19 cellular contexts compared by ENCODE assay signal in the genomic region with DNA sequence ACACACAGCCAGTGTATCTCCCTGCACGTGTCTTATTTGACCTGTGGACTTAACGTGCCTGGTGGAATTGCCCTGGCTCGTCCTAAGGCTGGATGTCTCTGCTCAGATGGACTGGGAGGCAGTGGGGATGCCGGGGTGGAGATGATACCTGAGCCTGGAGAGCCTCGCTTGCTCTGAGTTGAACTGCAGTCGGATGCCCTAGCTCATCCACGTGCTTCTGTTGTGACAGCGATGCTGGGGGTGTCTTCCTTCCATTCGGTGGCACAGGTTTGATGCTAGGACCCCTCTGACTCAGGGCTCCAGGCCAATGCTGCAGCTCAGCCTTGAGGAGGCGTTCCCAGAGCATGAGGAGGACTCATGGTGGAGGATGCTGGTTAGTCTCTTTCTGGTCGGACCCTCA.
A peak's percentile ranks its signal among the peaks of the same experiment; 100 is the strongest.
DNase-seq lines count a peak whose midpoint lies in the region; ATAC-seq and TF ChIP-seq lines count a peak whose summit lies in the region.
"Had no signal": no experiment of that assay in that cellular context is flagged by ENCODE, and none has a peak within 500 bp of the region (broad histone marks: within the 10 kb centered on the region; RNA-seq: fewer than 3 reads in every experiment).

No MANE protein-coding gene starts in this region.

- H3K9ac ChIP-seq in BLaER1 treated with 17β-estradiol and CSF1 and Interleukin-3, amounts not matched to agents 10 nM and 100 nM, result no peak overlapping the region

- H3K27me3 Mint-ChIP-seq in activated naive CD4-positive, alpha-beta T cell treated with anti-CD3 and anti-CD28 coated beads, Interleukin-2, amount 10 ng/mL, durations not matched to agents 7 days and 5 days, result peaks cover 52% of the 10 kb centered on the region
- H3K27me3 Mint-ChIP-seq: CD4-positive, alpha-beta T cell had no signal

- no peaks in the 10 kb centered on the region for H3K9me3 Mint-ChIP-seq in activated naive CD4-positive, alpha-beta T cell treated with anti-CD3 and anti-CD28 coated beads, Interleukin-2, amount 10 ng/mL, durations not matched to agents 7 days and 5 days
- H3K9me3 Mint-ChIP-seq: CD4-positive, alpha-beta T cell; CD8-positive, alpha-beta memory T cell; HFFc6 had no signal

- 87 to 98% (median 94%) methylated on average over 11 of the region's 11 CpGs for WGBS in spleen, 5 donors

- H3K4me1 ChIP-seq in BLaER1 treated with 17β-estradiol and CSF1 and Interleukin-3, amounts not matched to agents 10 nM and 100 nM, result peaks cover 56 to 83% (median 76%) of the 10 kb centered on the region in 10 experiments
- H3K4me1 ChIP-seq in ascending aorta (peaks cover 19 to 52% of the 10 kb centered on the region in 2 donors), spleen (peaks cover 5 to 56% (median 41%) of the 10 kb centered on the region in 6 donors)
- H3K4me1 ChIP-seq: HAP-1 had no signal

- TF ChIP-seq POLR2A in spleen (IDR thresholded peaks at IDR 0.05), result no peak

- H3K4me1 Mint-ChIP-seq in activated naive CD4-positive, alpha-beta T cell treated with anti-CD3 and anti-CD28 coated beads, Interleukin-2, amount 10 ng/mL, durations not matched to agents 7 days and 5 days, result no peaks in the 10 kb centered on the region
- H3K4me1 Mint-ChIP-seq: CD8-positive, alpha-beta memory T cell had no signal

- peaks cover 0 to 24% (median 0%) of the 10 kb centered on the region in 11 experiments; a peak in 3 of 22 replicates for H4K20me1 ChIP-seq in BLaER1 treated with 17β-estradiol and CSF1 and Interleukin-3, amounts not matched to agents 10 nM and 100 nM

- ATAC-seq in GM18519 (IDR thresholded peaks at IDR 0.05; ENCODE audit: low FRiP score, unreplicated experiment), result no peak

- H3K27me3 ChIP-seq in BLaER1 treated with 17β-estradiol and CSF1 and Interleukin-3, amounts not matched to agents 10 nM and 100 nM, result no peaks in the 10 kb centered on the region
- H3K27me3 ChIP-seq in ascending aorta, result no peaks in the 10 kb centered on the region
- no peaks in the 10 kb centered on the region for H3K27me3 ChIP-seq in spleen (replicated peaks in 1 of 7)

- H3K9me3 ChIP-seq in BLaER1 treated with 17β-estradiol and CSF1 and Interleukin-3, amounts not matched to agents 10 nM and 100 nM (replicated peaks in 1 of 11), result peaks cover 0 to 5% (median 0%) of the 10 kb centered on the region in 11 experiments; a peak in 1 of 22 replicates
- no peaks in the 10 kb centered on the region for H3K9me3 ChIP-seq in ascending aorta
- no peaks in the 10 kb centered on the region for H3K9me3 ChIP-seq in spleen
- H3K9me3 ChIP-seq: HAP-1 had no signal

- no peaks in the 10 kb centered on the region for H3K36me3 ChIP-seq in BLaER1 treated with 17β-estradiol and CSF1 and Interleukin-3, amounts not matched to agents 10 nM and 100 nM
- H3K36me3 ChIP-seq in ascending aorta, result no peaks in the 10 kb centered on the region
- H3K36me3 ChIP-seq in spleen, result no peaks in the 10 kb centered on the region
- H3K36me3 ChIP-seq: HAP-1 had no signal

- H3K4me2 ChIP-seq in BLaER1 treated with 17β-estradiol and CSF1 and Interleukin-3, amounts not matched to agents 10 nM and 100 nM, result peak overlapping the region; percentile 36 to 93 (median 61); a peak in 19 of 22 replicates

- H3K4me3 Mint-ChIP-seq in activated naive CD4-positive, alpha-beta T cell treated with anti-CD3 and anti-CD28 coated beads, Interleukin-2, amount 10 ng/mL, durations not matched to agents 7 days and 5 days, result no peak overlapping the region
- H3K4me3 Mint-ChIP-seq: CD14-positive monocyte; CD4-positive, alpha-beta T cell; CD8-positive, alpha-beta memory T cell; HFFc6 had no signal

- intact Hi-C loops in ascending aorta (cut with DNase I) (loop anchor here (5.0 kb wide), 1 partner anchor 34 kb away; no protein-coding TSS in a partner anchor), spleen (cut with DNase I; ENCODE audit: low total_unique reads) (no loop called here), posterior vena cava (cut with DNase I) (no loop called here)

- no peak overlapping the region for H3K4me3 ChIP-seq in BLaER1 treated with 17β-estradiol and CSF1 and Interleukin-3, amounts not matched to agents 10 nM and 100 nM
- H3K4me3 ChIP-seq in ascending aorta, result no peak overlapping the region
- H3K4me3 ChIP-seq in spleen, result no peak overlapping the region
- H3K4me3 ChIP-seq: GM12878, HAP-1 had no signal

- TF ChIP-seq CTCF in ascending aorta (IDR thresholded peaks at IDR 0.05), result no peak
- no peak for TF ChIP-seq CTCF in spleen (IDR thresholded peaks at IDR 0.05 in 8 of 11, conservative IDR thresholded peaks at IDR 0.05 in 3 of 11)

- no peaks in the 10 kb centered on the region for H3K36me3 Mint-ChIP-seq in activated naive CD4-positive, alpha-beta T cell treated with anti-CD3 and anti-CD28 coated beads, Interleukin-2, amount 10 ng/mL, durations not matched to agents 7 days and 5 days
- H3K36me3 Mint-ChIP-seq: CD8-positive, alpha-beta memory T cell had no signal

- CTCF ChIA-PET in activated naive CD4-positive, alpha-beta T cell treated with anti-CD3 and anti-CD28 coated beads, Interleukin-2, amount 10 ng/mL, durations not matched to agents 7 days and 5 days (lab: Charles Lee), result no interaction called here

- H3K27ac ChIP-seq in BLaER1 treated with 17β-estradiol and CSF1 and Interleukin-3, amounts not matched to agents 10 nM and 100 nM, result peak overlapping the region in 7 of 11 experiments; percentile 7 to 55 (median 29); a peak in 8 of 22 replicates
- H3K27ac ChIP-seq in ascending aorta (peak overlapping the region; percentile 86 to 95), spleen (no peak overlapping the region)

- DNase-seq in activated naive CD4-positive, alpha-beta T cell treated with anti-CD3 and anti-CD28 coated beads, Interleukin-2, amount 10 ng/mL, durations not matched to agents 7 days and 5 days, result peak; percentile 17
- DNase-seq in activated naive CD4-positive, alpha-beta T cell treated with anti-CD3 and anti-CD28 coated beads, Interleukin-2, amount 50 U/mL, for 16 hours, result no peak
- peak in 1 of 2 donors; percentile 48 for DNase-seq in ascending aorta (ENCODE audit: low spot score in 2 of 2)
- DNase-seq in spleen, result peak; percentile 34
- DNase-seq in posterior vena cava (ENCODE audit: low spot score), result no peak
- DNase-seq in medulla oblongata (ENCODE audit: extremely low spot score), result no peak
- DNase-seq: CD4-positive, alpha-beta T cell; CD8-positive, alpha-beta memory T cell; DMS 273 treated with DMSO at 0.1 percent for 48 hours; DMS79; EL; GDM1; GOT3; HFFc6 had no signal

- no peak overlapping the region for H3K27ac Mint-ChIP-seq in activated naive CD4-positive, alpha-beta T cell treated with anti-CD3 and anti-CD28 coated beads, Interleukin-2, amount 10 ng/mL, durations not matched to agents 7 days and 5 days
- H3K27ac Mint-ChIP-seq: CD14-positive monocyte; CD4-positive, alpha-beta T cell; CD8-positive, alpha-beta memory T cell; HFFc6 had no signal

Comparison
In these comparisons a context has a peak if more than half of its experiments do, and no peak if none do; other contexts are left out.
1. DNase-seq: peak in activated naive CD4-positive, alpha-beta T cell treated with anti-CD3 and anti-CD28 coated beads, Interleukin-2, amount 10 ng/mL, durations not matched to agents 7 days and 5 days (single experiment) and spleen (single experiment); none in activated naive CD4-positive, alpha-beta T cell treated with anti-CD3 and anti-CD28 coated beads, Interleukin-2, amount 50 U/mL, for 16 hours (single experiment), posterior vena cava (single experiment) and medulla oblongata (single experiment).
2. H3K27ac ChIP-seq: peak in BLaER1 treated with 17β-estradiol and CSF1 and Interleukin-3, amounts not matched to agents 10 nM and 100 nM (7 of 11) and ascending aorta (2 of 2); none in spleen (0 of 8).